ENCODE assay signal across 1 cellular context in genomic region chr17:73485130-73485529, GRCh38.
TF ChIP-seq lines count a peak whose summit lies in the region.

No MANE protein-coding gene starts in this region.

TF ChIP-seq in HepG2, 621 proteins besides CTCF, POLR2A, EP300 and RAD21 (continued from another document):
- TF ChIP-seq ARID3A (IDR thresholded peaks at IDR 0.05; ENCODE audit: low read depth, low read length) (no peak), ATF2 (CRISPR knock-in tag; IDR thresholded peaks at IDR 0.05) (no peak), SETDB1 (CRISPR knock-in tag; IDR thresholded peaks at IDR 0.05; ENCODE audit: borderline replicate concordance) (0 out of 2 replicates have a peak, but pooled peaks have one; percentile 27), HINFP (CRISPR knock-in tag; IDR thresholded peaks at IDR 0.05; ENCODE audit: low read depth) (no peak), MIER2 (CRISPR knock-in tag; IDR thresholded peaks at IDR 0.05) (peak; percentile 83), ZNF563 (CRISPR knock-in tag; IDR thresholded peaks at IDR 0.05) (no peak), SUZ12 (IDR thresholded peaks at IDR 0.05; ENCODE audit: low read depth, low read length) (no peak), TBX3 (IDR thresholded peaks at IDR 0.05; ENCODE audit: borderline replicate concordance) (no peak), CSRNP2 (CRISPR knock-in tag; conservative IDR thresholded peaks at IDR 0.05; ENCODE audit: low read depth) (no peak), ZMYM2 (CRISPR knock-in tag; IDR thresholded peaks at IDR 0.05) (no peak), MTERF4 (CRISPR knock-in tag; IDR thresholded peaks at IDR 0.05) (no peak), MAFK (conservative IDR thresholded peaks at IDR 0.05 in 1 of 2, IDR thresholded peaks at IDR 0.05 in 1 of 2; ENCODE audit: low read length in 2 of 2) (no peak), ZNF772 (CRISPR knock-in tag; IDR thresholded peaks at IDR 0.05) (no peak), NKX3-1 (CRISPR knock-in tag; IDR thresholded peaks at IDR 0.05) (no peak), SMAD1 (CRISPR knock-in tag; IDR thresholded peaks at IDR 0.05; ENCODE audit: borderline replicate concordance, low read depth) (no peak), DR1 (CRISPR knock-in tag; IDR thresholded peaks at IDR 0.05) (no peak), ZMYM4 (CRISPR knock-in tag; IDR thresholded peaks at IDR 0.05) (no peak), FUBP1 (CRISPR knock-in tag; IDR thresholded peaks at IDR 0.05; ENCODE audit: borderline replicate concordance) (no peak), ZNF251 (CRISPR knock-in tag; IDR thresholded peaks at IDR 0.05) (no peak), REST (IDR thresholded peaks at IDR 0.05; ENCODE audit: borderline replicate concordance in 1 of 2, low read depth in 1 of 2, low read length in 2 of 2) (peak; percentile 41 to 86), KLF12 (CRISPR knock-in tag; IDR thresholded peaks at IDR 0.05; ENCODE audit: borderline replicate concordance) (no peak), RFXANK (CRISPR knock-in tag; IDR thresholded peaks at IDR 0.05) (no peak), U2AF2 (IDR thresholded peaks at IDR 0.05; ENCODE audit: low read depth, low read length) (no peak), GRHL1 (CRISPR knock-in tag; conservative IDR thresholded peaks at IDR 0.05) (no peak)
